1 cellular context compared by ENCODE assay signal in the genomic region with DNA sequence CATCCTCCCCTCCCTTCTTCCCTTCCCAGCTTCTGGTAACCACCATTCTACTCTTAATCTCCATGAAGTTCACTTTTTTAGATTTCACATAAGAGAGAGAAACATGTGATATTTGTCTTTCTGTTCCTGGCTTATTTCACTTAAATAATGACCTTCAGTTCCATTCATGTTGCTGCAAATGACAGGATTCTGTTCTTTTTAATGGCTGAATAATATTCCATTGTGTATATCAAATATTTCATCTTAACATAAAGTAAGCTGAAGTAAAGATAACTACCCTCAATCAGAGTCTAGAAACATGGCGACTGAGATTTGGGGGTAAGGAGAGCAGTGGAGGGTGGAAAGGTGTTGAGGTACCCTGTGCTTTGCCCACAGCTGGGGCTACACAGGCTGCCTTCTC.
TF ChIP-seq lines count a peak whose summit lies in the region.

No MANE protein-coding gene starts in this region.

TF ChIP-seq in HEK293, 187 proteins besides CTCF, POLR2A, EP300 and RAD21 (continued from another document):
- TF ChIP-seq ZBTB44 (tag by site-specific recombination; IDR thresholded peaks at IDR 0.05), result no peak
TF ChIP-seq in HEK293: peak in this region for 2.
